In genomic region chr2:200901459-200902072, GRCh38 we compare ENCODE assay signal across 8 cellular contexts. TPM values are rescaled to one million over a fixed set of nuclear protein-coding genes. Genes with fewer than 3 reads are reported as not detected.
DNase-seq lines count a peak whose midpoint lies in the region; ATAC-seq, FAIRE-seq and TF ChIP-seq lines count a peak whose summit lies in the region.

No MANE protein-coding gene starts in this region.

- no peaks in the 10 kb centered on the region for H3K9me3 ChIP-seq in smooth muscle cell (replicated peaks; ENCODE audit: low read depth)

- peak; percentile 48 for DNase-seq in 8988T
- peak; percentile 51 for DNase-seq in GM18507 (ENCODE audit: extremely low spot score, insufficient read length, low read depth)
- DNase-seq in NCI-H1694 (lab: John Stamatoyannopoulos, UW): peak; percentile 87
- DNase-seq in amniotic stem cell (lab: John Stamatoyannopoulos, UW): peak; percentile 86
- peak; percentile 78 for DNase-seq in hepatic stellate cell (ENCODE audit: low spot score)
- DNase-seq in smooth muscle cell (lab: John Stamatoyannopoulos, UW; ENCODE audit: unreplicated experiment): no peak

- peak overlapping the region; percentile 59 for H3K27ac Mint-ChIP-seq in T-helper 1 cell treated with Interleukin-12 subunit alpha and Interleukin-12 subunit beta and Interleukin-4 antibody, amounts not matched to agents 30 μg/mL and 1 μg/mL, for 36 hours

- H3K27ac ChIP-seq in smooth muscle cell (ENCODE audit: low read depth): no peak overlapping the region

- H3F3A ChIP-seq in smooth muscle cell (ENCODE audit: low read depth): no peaks in the 10 kb centered on the region

- H3K36me3 ChIP-seq in smooth muscle cell (ENCODE audit: low read depth): peaks cover 7% of the 10 kb centered on the region

- H3K4me3 Mint-ChIP-seq in T-helper 1 cell treated with Interleukin-12 subunit alpha and Interleukin-12 subunit beta and Interleukin-4 antibody, amounts not matched to agents 30 μg/mL and 1 μg/mL, for 36 hours: no peak overlapping the region

- H3K4me1 ChIP-seq in smooth muscle cell (ENCODE audit: low read depth): no peaks in the 10 kb centered on the region

- 23% methylated on average over 4 of the region's 4 CpGs for WGBS in smooth muscle cell (ENCODE audit: low lambda C conversion rate)

- H3K4me3 ChIP-seq in smooth muscle cell: no peak overlapping the region

- H3K4me2 ChIP-seq in smooth muscle cell: no peak overlapping the region

- H4K20me1 ChIP-seq in smooth muscle cell (ENCODE audit: low read depth): no peaks in the 10 kb centered on the region

- no peaks in the 10 kb centered on the region for H3K9me3 Mint-ChIP-seq in T-helper 1 cell treated with Interleukin-12 subunit alpha and Interleukin-12 subunit beta and Interleukin-4 antibody, amounts not matched to agents 30 μg/mL and 1 μg/mL, for 36 hours

- H3K9ac ChIP-seq in smooth muscle cell (ENCODE audit: low read depth): no peak overlapping the region

- no peaks in the 10 kb centered on the region for H3K27me3 Mint-ChIP-seq in T-helper 1 cell treated with Interleukin-12 subunit alpha and Interleukin-12 subunit beta and Interleukin-4 antibody, amounts not matched to agents 30 μg/mL and 1 μg/mL, for 36 hours (ENCODE audit: low read depth)

- no peaks in the 10 kb centered on the region for H3K27me3 ChIP-seq in smooth muscle cell (ENCODE audit: low read depth)

- peaks cover 47% of the 10 kb centered on the region for H3K36me3 Mint-ChIP-seq in T-helper 1 cell treated with Interleukin-12 subunit alpha and Interleukin-12 subunit beta and Interleukin-4 antibody, amounts not matched to agents 30 μg/mL and 1 μg/mL, for 36 hours (ENCODE audit: low read depth)

- ATAC-seq in HG02970 (IDR thresholded peaks at IDR 0.05; ENCODE audit: low FRiP score, unreplicated experiment): peak; percentile 89

- H3K79me2 ChIP-seq in smooth muscle cell (ENCODE audit: low read depth): no peaks in the 10 kb centered on the region

- peak; percentile 95 for FAIRE-seq in GM18507 (lab: Jason Lieb, UNC)

- H3K4me1 Mint-ChIP-seq in T-helper 1 cell treated with Interleukin-12 subunit alpha and Interleukin-12 subunit beta and Interleukin-4 antibody, amounts not matched to agents 30 μg/mL and 1 μg/mL, for 36 hours (ENCODE audit: low read depth): peaks cover 17% of the 10 kb centered on the region

- TF ChIP-seq CTCF in smooth muscle cell (IDR thresholded peaks at IDR 0.05; ENCODE audit: borderline replicate concordance, insufficient read depth, poor library complexity, severe bottlenecking): peak; percentile 64

- H2AFZ ChIP-seq in smooth muscle cell (ENCODE audit: low read depth): no peak overlapping the region

RNA-seq across cellular contexts. Expression of gene NIF3L1, which starts 12.4 kb away (rescaled TPM):
- total RNA-seq in smooth muscle cell: 28.8 and 39.7 TPM in 2 replicates
- polyA plus RNA-seq in smooth muscle cell: 22.3 and 24.0 TPM in 2 replicates

RNA-seq across cellular contexts. Expression of gene PPIL3, which starts 12.7 kb away (rescaled TPM):
- total RNA-seq in smooth muscle cell: 62.8 and 70.1 TPM in 2 replicates
- polyA plus RNA-seq in smooth muscle cell: 42.5 and 44.2 TPM in 2 replicates

RNA-seq across cellular contexts. Expression of gene CLK1, which starts 37.1 kb away (rescaled TPM):
- 87.8 and 106 TPM in 2 replicates for total RNA-seq in smooth muscle cell
- polyA plus RNA-seq in smooth muscle cell: 25.7 and 32.4 TPM in 2 replicates
